Comparison of ENCODE assay signal across 12 cellular contexts in genomic region chr3:22685598-22685997, GRCh38.
DNase-seq lines count a peak whose midpoint lies in the region; ATAC-seq and TF ChIP-seq lines count a peak whose summit lies in the region.
"Had no signal": no experiment of that assay in that cellular context is flagged by ENCODE, and none has a peak within 500 bp of the region (broad histone marks: within the 10 kb centered on the region; RNA-seq: fewer than 3 reads in every experiment).

No MANE protein-coding gene starts in this region.

- WGBS in psoas muscle, 3 donors, result 87 to 91% (median 88%) methylated on average over 2 of the region's 2 CpGs

- H3K36me3 ChIP-seq in psoas muscle (ENCODE audit: insufficient read depth in 1 of 2, low read depth in 1 of 2), result no peaks in the 10 kb centered on the region
- H3K36me3 ChIP-seq: SJCRH30 had no signal

- peak; percentile 31 for TF ChIP-seq CTCF in GM12865 (IDR thresholded peaks at IDR 0.05; ENCODE audit: insufficient read depth, low read depth, low read length, missing control alignments)
- peak; percentile 48 for TF ChIP-seq CTCF in LNCAP (IDR thresholded peaks at IDR 0.05)
- TF ChIP-seq CTCF in psoas muscle (IDR thresholded peaks at IDR 0.05), result no peak

- ATAC-seq in HG02642 (IDR thresholded peaks at IDR 0.05; ENCODE audit: poor library complexity, unreplicated experiment), result no peak
- no peak for ATAC-seq in GM18502 (IDR thresholded peaks at IDR 0.05; ENCODE audit: poor library complexity, unreplicated experiment)
- no peak for ATAC-seq in psoas muscle
- ATAC-seq: body of pancreas had no signal

- no peak overlapping the region for H3K27ac ChIP-seq in psoas muscle
- H3K27ac ChIP-seq: body of pancreas, SJCRH30 had no signal

- no peaks in the 10 kb centered on the region for H3K4me1 ChIP-seq in psoas muscle
- H3K4me1 ChIP-seq: body of pancreas, SJCRH30 had no signal

- H3K4me3 ChIP-seq in GM12865 (ENCODE audit: low read depth, low read length) (no peak overlapping the region), psoas muscle (no peak overlapping the region)
- H3K4me3 ChIP-seq: body of pancreas, SJCRH30 had no signal

- DNase-seq in GM12865 (ENCODE audit: low read depth) (peak; percentile 10), astrocyte of the hippocampus (ENCODE audit: low read depth, low spot score) (peak; percentile 3), non-pigmented ciliary epithelial cell (ENCODE audit: low read depth) (peak; percentile 1), NCI-H1105 treated with DMSO at 0.1 percent for 48 hours (lab: John Stamatoyannopoulos, UW) (no peak), psoas muscle (no peak)
- DNase-seq: body of pancreas, NCI-H187, substantia nigra had no signal

- H3K27me3 ChIP-seq in psoas muscle (ENCODE audit: insufficient read depth in 3 of 3, low read length in 2 of 3), result no peaks in the 10 kb centered on the region
- H3K27me3 ChIP-seq: body of pancreas, SJCRH30 had no signal

- no peaks in the 10 kb centered on the region for H3K9me3 ChIP-seq in psoas muscle
- H3K9me3 ChIP-seq: body of pancreas, SJCRH30 had no signal

- intact Hi-C loops in psoas muscle (cut with DNase I), result no loop called here

Comparison
In these comparisons a context has a peak if more than half of its experiments do, and no peak if none do; other contexts are left out.
1. DNase-seq: peak in GM12865 (single experiment), astrocyte of the hippocampus (single experiment) and non-pigmented ciliary epithelial cell (single experiment); none in NCI-H1105 treated with DMSO at 0.1 percent for 48 hours (single experiment) and psoas muscle (0 of 2).